In the genomic region with DNA sequence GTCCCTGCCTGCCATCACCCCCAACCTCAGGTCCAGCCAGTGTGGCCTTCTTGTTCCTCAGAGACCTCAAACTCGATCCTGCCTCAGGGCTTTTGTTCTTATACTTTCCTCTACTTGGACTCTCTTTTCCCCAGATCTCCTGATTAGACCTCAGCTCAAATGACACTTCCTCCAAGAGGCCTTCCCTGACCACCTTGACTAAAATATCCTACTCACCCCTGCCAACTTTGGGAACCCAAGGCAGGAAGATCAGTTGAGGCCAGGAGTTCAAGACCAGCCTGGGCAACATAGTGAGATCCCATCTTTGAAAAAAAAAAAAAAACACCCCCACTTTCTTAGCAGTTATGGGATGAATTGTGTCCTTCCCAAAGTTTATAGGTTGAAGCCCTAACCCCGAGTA, we compare ENCODE assay signal across 28 cellular contexts.
"Had no signal": no experiment of that assay in that cellular context is flagged by ENCODE, and none has a peak within 500 bp of the region (broad histone marks: within the 10 kb centered on the region; RNA-seq: fewer than 3 reads in every experiment).

No MANE protein-coding gene starts in this region.

- H2AFZ ChIP-seq: parathyroid adenoma had no signal

- DNase-seq: activated CD4-positive, alpha-beta T cell treated with anti-CD3 and anti-CD28 coated beads, Interleukin-2, amount 10 ng/mL, durations not matched to agents 7 days and 5 days; activated CD4-positive, CD25-positive, alpha-beta regulatory T cell treated with anti-CD3 and anti-CD28 coated beads, Interleukin-2, amount 50 U/mL, for 72 hours; activated CD8-positive, alpha-beta T cell treated with anti-CD3 and anti-CD28 coated beads for 36 hours; activated T-cell treated with anti-CD3 and anti-CD28 coated beads, Interleukin-2, amount 50 U/mL, for 4 hours; anterior cingulate cortex; body of pancreas; cerebellar nuclear complex; dorsolateral prefrontal cortex; effector memory CD8-positive, alpha-beta T cell; head of caudate nucleus; hippocampal formation; immature natural killer cell; left colon; mammary epithelial cell; naive B cell; nucleus accumbens; spleen; stimulated activated naive CD4-positive, alpha-beta T cell treated with Interleukin-2 at 50 U/mL for 16 hours; T-helper 2 cell; testis; transverse colon had no signal

- H3K27me3 ChIP-seq: body of pancreas, dorsolateral prefrontal cortex, right atrium auricular region, spleen, testis, transverse colon had no signal

- H3K9ac ChIP-seq: parathyroid adenoma had no signal

- ATAC-seq: activated CD8-positive, alpha-beta T cell treated with anti-CD3 and anti-CD28 coated beads for 36 hours; activated T-cell treated with anti-CD3 and anti-CD28 coated beads, Interleukin-2, amount 50 U/mL, for 4 hours; body of pancreas; effector memory CD8-positive, alpha-beta T cell; left colon had no signal

- H3K36me3 ChIP-seq: right atrium auricular region, spleen, transverse colon had no signal

- H3K9me3 ChIP-seq: body of pancreas, testis had no signal

- H3K4me1 ChIP-seq: body of pancreas, parathyroid adenoma, right atrium auricular region, transverse colon had no signal

- H3K9me3 Mint-ChIP-seq: effector memory CD8-positive, alpha-beta T cell had no signal

- H3K4me3 ChIP-seq: body of pancreas, coronary artery, dorsolateral prefrontal cortex, right atrium auricular region, spleen, testis, transverse colon had no signal

- H3K27ac Mint-ChIP-seq: activated CD4-positive, alpha-beta T cell treated with anti-CD3 and anti-CD28 coated beads, Interleukin-2, amount 10 ng/mL, durations not matched to agents 7 days and 5 days; activated CD8-positive, alpha-beta T cell treated with anti-CD3 and anti-CD28 coated beads for 36 hours; activated naive CD8-positive, alpha-beta T cell; activated T-helper 2 cell treated with anti-CD3 and anti-CD28 coated beads, Interferon-gamma antibody, Interleukin-2, Interleukin-4, amounts not matched to agents 10 μg/mL and 5 μg/mL and 100 μg/mL, durations not matched to agents 14 hours and 24 hours and 36 hours; immature natural killer cell; naive B cell had no signal

- H3K79me2 ChIP-seq: parathyroid adenoma had no signal

- H3K4me3 Mint-ChIP-seq: activated CD4-positive, alpha-beta T cell treated with anti-CD3 and anti-CD28 coated beads, Interleukin-2, amount 10 ng/mL, durations not matched to agents 7 days and 5 days; activated CD8-positive, alpha-beta T cell treated with anti-CD3 and anti-CD28 coated beads for 36 hours; activated naive CD8-positive, alpha-beta T cell; activated T-cell treated with anti-CD3 and anti-CD28 coated beads, Interleukin-2, amount 50 U/mL, for 4 hours; immature natural killer cell had no signal

- FAIRE-seq: endothelial cell of umbilical vein, kidney had no signal

- H3K27ac ChIP-seq: body of pancreas, coronary artery, dorsolateral prefrontal cortex, parathyroid adenoma, right atrium auricular region, testis had no signal
